8 cellular contexts compared by ENCODE assay signal in genomic region chr2:100262555-100263320, GRCh38. TPM values are rescaled to one million over a fixed set of nuclear protein-coding genes. Genes with fewer than 3 reads are reported as not detected.
A peak's percentile ranks its signal among the peaks of the same experiment; 100 is the strongest.
DNase-seq lines count a peak whose midpoint lies in the region; ATAC-seq and TF ChIP-seq lines count a peak whose summit lies in the region.

No MANE protein-coding gene starts in this region.

- no TSS peak for BruUV-seq in PC-3 (replicated peaks; lab: Mats Ljungman, UMichigan)

- H3K36me3 ChIP-seq in PC-3 (ENCODE audit: low read depth, low read length) = no peaks in the 10 kb centered on the region
- no peaks in the 10 kb centered on the region for H3K36me3 ChIP-seq in neural progenitor cell
- H3K36me3 ChIP-seq in testis (ENCODE audit: low read depth, missing control alignments) = no peaks in the 10 kb centered on the region

- POLR2A ChIA-PET in PC-3 (lab: Charles Lee; ENCODE audit: unreplicated experiment) = interaction anchor here (0.5 kb wide), 2 partner anchors 118 to 527 kb away, joined by 4 read pairs; no protein-coding TSS in a partner anchor

- peak; percentile 94 for TF ChIP-seq CTCF in PC-3 (conservative IDR thresholded peaks at IDR 0.05; ENCODE audit: low read depth, low read length)
- TF ChIP-seq CTCF in fibroblast of the aortic adventitia (IDR thresholded peaks at IDR 0.05; ENCODE audit: insufficient read depth, low read length) = peak; percentile 98
- TF ChIP-seq CTCF in neural progenitor cell (IDR thresholded peaks at IDR 0.05) = peak; percentile 85
- TF ChIP-seq CTCF in testis (IDR thresholded peaks at IDR 0.05) = peak; percentile 95 to 99 (median 97)

- peak; percentile 51 for ATAC-seq in HG02981 (IDR thresholded peaks at IDR 0.05; ENCODE audit: unreplicated experiment)
- peak; percentile 81 for ATAC-seq in PC-3
- ATAC-seq in HG03097 (IDR thresholded peaks at IDR 0.05; ENCODE audit: low FRiP score, unreplicated experiment) = no peak

- peaks cover 8% of the 10 kb centered on the region for H3K4me1 Mint-ChIP-seq in neural progenitor cell

- DNase-seq in DMS153 treated with DMSO at 0.1 percent for 48 hours (lab: John Stamatoyannopoulos, UW; ENCODE audit: unreplicated experiment) (peak; percentile 15), PC-3 (peak; percentile 80), activated T-helper 1 cell treated with Interleukin-2 at 50 U/mL for 16 hours (ENCODE audit: low read depth) (peak; percentile 17), fibroblast of the aortic adventitia (ENCODE audit: low read depth) (peak; percentile 68), neural progenitor cell (ENCODE audit: low spot score) (peak; percentile 68), testis (peak; percentile 81)

- H3K4me1 ChIP-seq in PC-3 (ENCODE audit: insufficient read depth, low read length) = no peaks in the 10 kb centered on the region
- H3K4me1 ChIP-seq in neural progenitor cell = no peaks in the 10 kb centered on the region
- H3K4me1 ChIP-seq in testis = no peaks in the 10 kb centered on the region

- H3K4me2 ChIP-seq in PC-3 (ENCODE audit: low read length) = peak overlapping the region; percentile 39; the same call in 1 of the 2 replicates
- H3K4me2 ChIP-seq in neural progenitor cell = peak overlapping the region; percentile 69

- H3F3A ChIP-seq in PC-3 (ENCODE audit: low read length, unreplicated experiment) (no peaks in the 10 kb centered on the region), neural progenitor cell (ENCODE audit: low read depth) (no peaks in the 10 kb centered on the region)

- H3K4me3 ChIP-seq in PC-3 (ENCODE audit: low read length) = no peak overlapping the region
- H3K4me3 ChIP-seq in fibroblast of the aortic adventitia (ENCODE audit: low read depth, low read length) = no peak overlapping the region
- peak overlapping the region; percentile 34 for H3K4me3 ChIP-seq in neural progenitor cell
- H3K4me3 ChIP-seq in testis = no peak overlapping the region

- H3K9me2 ChIP-seq in PC-3 (replicated peaks; ENCODE audit: low read length) = no peaks in the 10 kb centered on the region

- H2AFZ ChIP-seq in PC-3 (ENCODE audit: low read length) (peak overlapping the region; percentile 66), neural progenitor cell (replicated peaks) (peak overlapping the region; percentile 74)

- no peaks in the 10 kb centered on the region for H4K20me1 ChIP-seq in PC-3 (ENCODE audit: low read length)
- H4K20me1 ChIP-seq in neural progenitor cell (ENCODE audit: low read depth) = no peaks in the 10 kb centered on the region

- no peaks in the 10 kb centered on the region for H3K9me3 ChIP-seq in PC-3 (ENCODE audit: low read length)
- no peaks in the 10 kb centered on the region for H3K9me3 ChIP-seq in neural progenitor cell (ENCODE audit: low read depth)
- no peaks in the 10 kb centered on the region for H3K9me3 ChIP-seq in testis

- no peak overlapping the region for H3K27ac ChIP-seq in PC-3 (ENCODE audit: low read length)
- no peak overlapping the region for H3K27ac ChIP-seq in neural progenitor cell
- H3K27ac ChIP-seq in testis = no peak overlapping the region

- no peaks in the 10 kb centered on the region for H3K9me3 Mint-ChIP-seq in neural progenitor cell

- no peaks in the 10 kb centered on the region for H3K36me3 Mint-ChIP-seq in neural progenitor cell

- H3K27ac Mint-ChIP-seq in neural progenitor cell = no peak overlapping the region

- no peak for TF ChIP-seq POLR2A in testis (IDR thresholded peaks at IDR 0.05)

- H3K27me3 ChIP-seq in PC-3 (ENCODE audit: low read length) = no peaks in the 10 kb centered on the region
- no peaks in the 10 kb centered on the region for H3K27me3 ChIP-seq in neural progenitor cell
- H3K27me3 ChIP-seq in testis = no peaks in the 10 kb centered on the region

- H3K4me3 Mint-ChIP-seq in neural progenitor cell = no peak overlapping the region

- no peak overlapping the region for H3K9ac ChIP-seq in PC-3 (ENCODE audit: low read length)
- H3K9ac ChIP-seq in neural progenitor cell = no peak overlapping the region

- WGBS in testis, 2 donors = 10 to 42% methylated on average over 13 of the region's 13 CpGs

- intact Hi-C loops in PC-3 (cut with micrococcal nuclease) (loop anchor here (1.0 to 5.0 kb wide), 2 partner anchors 119 to 160 kb away; no protein-coding TSS in a partner anchor), testis (cut with DNase I; ENCODE audit: low total_unique reads) (no loop called here)

- CTCF ChIA-PET in PC-3 (lab: Charles Lee) = interaction anchor here (0.5 to 2.3 kb wide), 9 partner anchors 29 to 704 kb away, joined by 3 to 51 read pairs (median 4); no protein-coding TSS in a partner anchor

- no peaks in the 10 kb centered on the region for H3K79me2 ChIP-seq in PC-3 (ENCODE audit: low read length)
- H3K79me2 ChIP-seq in neural progenitor cell (ENCODE audit: low read depth) = no peaks in the 10 kb centered on the region

- peaks cover 4% of the 10 kb centered on the region for H3K27me3 Mint-ChIP-seq in neural progenitor cell (ENCODE audit: insufficient read depth, low read depth)

RNA-seq across cellular contexts. Expression of gene LONRF2, which starts 59.6 kb away (rescaled TPM):
- total RNA-seq in PC-3 (2014; rRNA removed) = 1.1 and 1.3 TPM in 2 replicates
- 1.8 and 2.0 TPM in 2 replicates for total RNA-seq in fibroblast of the aortic adventitia (ENCODE audit: low replicate concordance)
- total RNA-seq in neural progenitor cell (ENCODE audit: low replicate concordance) = 0.34 and 0.37 TPM in 2 replicates
- 10 to 100 TPM; 16.1 to 17.7 TPM for total RNA-seq in testis
- polyA plus RNA-seq in testis (ENCODE audit: insufficient read depth, low read depth, low replicate concordance) = 6.5 TPM

Comparison
In these comparisons a context has a peak if more than half of its experiments do, and no peak if none do; other contexts are left out.
1. DNase-seq: peak in every context shown above with its lines; median percentile 81 in testis; 80 in PC-3; 68 in fibroblast of the aortic adventitia; 68 in neural progenitor cell; 17 in activated T-helper 1 cell treated with Interleukin-2 at 50 U/mL for 16 hours; 15 in DMS153 treated with DMSO at 0.1 percent for 48 hours.